In the genomic region with DNA sequence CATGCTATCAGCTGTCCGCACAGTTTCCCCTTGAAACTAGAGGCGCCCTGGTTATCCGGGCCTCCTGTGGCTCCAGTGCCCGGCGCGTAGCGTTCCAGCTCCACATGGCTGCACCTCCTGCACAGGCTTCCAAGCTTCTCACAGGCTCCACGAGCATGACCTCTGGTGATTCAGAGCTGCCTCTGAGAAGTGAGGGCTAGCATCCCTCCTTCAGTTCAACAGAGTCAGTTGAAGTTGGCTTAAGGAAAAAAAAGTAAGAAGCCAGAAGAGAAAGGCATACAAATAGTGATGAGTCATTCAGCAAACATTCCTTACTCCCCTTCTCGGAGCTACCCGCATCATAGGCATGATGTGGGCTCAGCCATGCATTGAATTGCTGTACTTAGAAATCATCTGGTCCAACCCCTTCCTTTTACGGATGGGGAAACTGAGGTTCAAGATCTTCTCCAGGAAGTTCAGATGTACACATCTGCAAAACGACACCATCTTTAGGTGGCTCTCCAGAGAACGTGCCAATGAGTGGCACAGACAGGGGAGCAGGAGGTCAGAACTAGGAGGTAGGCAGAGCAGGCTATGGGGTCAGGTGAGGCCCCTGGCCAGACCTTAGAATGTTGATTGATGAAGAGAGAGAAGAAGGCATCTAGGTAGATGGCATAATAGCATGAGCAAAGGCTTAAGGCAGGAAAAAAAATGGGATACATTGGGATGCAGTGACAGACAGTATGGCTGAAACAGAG, we compare ENCODE assay signal across 12 cellular contexts.
DNase-seq lines count a peak whose midpoint lies in the region; ATAC-seq and TF ChIP-seq lines count a peak whose summit lies in the region.
"Had no signal": no experiment of that assay in that cellular context is flagged by ENCODE, and none has a peak within 500 bp of the region (broad histone marks: within the 10 kb centered on the region; RNA-seq: fewer than 3 reads in every experiment).

No MANE protein-coding gene starts in this region.

- TF ChIP-seq CTCF in RWPE1 (conservative IDR thresholded peaks at IDR 0.05; ENCODE audit: low read depth) (no peak), fibroblast of the aortic adventitia (IDR thresholded peaks at IDR 0.05; ENCODE audit: insufficient read depth, low read length) (no peak), ascending aorta (IDR thresholded peaks at IDR 0.05) (no peak)

- H3K4me1 ChIP-seq in GM23248 (ENCODE audit: insufficient read depth) = peaks cover 4% of the 10 kb centered on the region; the same call in 1 of the 2 replicates
- H3K4me1 ChIP-seq in ascending aorta = no peaks in the 10 kb centered on the region
- H3K4me1 ChIP-seq: psoas muscle had no signal

- in situ Hi-C loops in GM23248 (cut with MboI) = no loop called here

- no peak overlapping the region for H3K27ac Mint-ChIP-seq in activated T-helper 1 cell treated with anti-CD3 and anti-CD28 coated beads, Interleukin-12 subunit alpha, Interleukin-12 subunit beta, Interleukin-2, Interleukin-4 antibody, amounts not matched to agents 30 ng/mL and 10 ng/mL and 1 ng/mL, durations not matched to agents 14 hours and 24 hours and 36 hours
- H3K27ac Mint-ChIP-seq: activated naive CD8-positive, alpha-beta T cell treated with anti-CD3 and anti-CD28 coated beads, Interleukin-2, amount 10 ng/mL, durations not matched to agents 7 days and 5 days had no signal

- no peaks in the 10 kb centered on the region for H3K9me2 ChIP-seq in GM23248 (ENCODE audit: insufficient read depth)

- no peaks in the 10 kb centered on the region for H3K79me2 ChIP-seq in GM23248 (ENCODE audit: insufficient read depth)

- no peak overlapping the region for H3K4me3 ChIP-seq in GM23248
- no peak overlapping the region for H3K4me3 ChIP-seq in fibroblast of the aortic adventitia (ENCODE audit: low read depth, low read length)
- no peak overlapping the region for H3K4me3 ChIP-seq in ascending aorta
- H3K4me3 ChIP-seq: psoas muscle had no signal

- peak; percentile 88 for DNase-seq in GM23248
- peak; percentile 76 for DNase-seq in RWPE1 (ENCODE audit: low spot score)
- DNase-seq in fibroblast of the aortic adventitia (ENCODE audit: low read depth) = peak; percentile 85
- peak; percentile 44 for DNase-seq in pulmonary artery endothelial cell (ENCODE audit: low read depth, low spot score)
- DNase-seq in activated T-helper 1 cell treated with anti-CD3 and anti-CD28 coated beads, Interleukin-12 subunit alpha, Interleukin-12 subunit beta, Interleukin-2, Interleukin-4 antibody, amounts not matched to agents 30 ng/mL and 10 ng/mL and 1 ng/mL, durations not matched to agents 14 hours and 24 hours and 36 hours (ENCODE audit: low spot score) = no peak
- no peak for DNase-seq in effector CD4-positive, alpha-beta T cell
- no peak for DNase-seq in ascending aorta (ENCODE audit: low spot score in 2 of 2)
- DNase-seq: activated CD4-positive, CD25-positive, alpha-beta regulatory T cell; activated naive CD8-positive, alpha-beta T cell treated with anti-CD3 and anti-CD28 coated beads, Interleukin-2, amount 10 ng/mL, durations not matched to agents 7 days and 5 days; NCI-H774; psoas muscle had no signal

- intact Hi-C loops in activated T-helper 1 cell treated with anti-CD3 and anti-CD28 coated beads, Interleukin-12 subunit alpha, Interleukin-12 subunit beta, Interleukin-2, Interleukin-4 antibody, amounts not matched to agents 30 ng/mL and 10 ng/mL and 1 ng/mL, durations not matched to agents 14 hours and 24 hours and 36 hours (cut with micrococcal nuclease) = no loop called here
- intact Hi-C loops in ascending aorta (cut with DNase I) = no loop called here

- 59 to 62% methylated on average over 13 of the region's 13 CpGs for WGBS in GM23248 (ENCODE audit: low coverage in 1 of 2, low lambda C conversion rate in 2 of 2, missing lambda C conversion rate in 2 of 2), 2 experiments

- H3F3A ChIP-seq in GM23248 (ENCODE audit: insufficient read depth) = no peaks in the 10 kb centered on the region; the same call in 1 of the 2 replicates

- no peaks in the 10 kb centered on the region for H3K4me1 Mint-ChIP-seq in activated T-helper 1 cell treated with anti-CD3 and anti-CD28 coated beads, Interleukin-12 subunit alpha, Interleukin-12 subunit beta, Interleukin-2, Interleukin-4 antibody, amounts not matched to agents 30 ng/mL and 10 ng/mL and 1 ng/mL, durations not matched to agents 14 hours and 24 hours and 36 hours (ENCODE audit: low read depth)

- H3K27me3 ChIP-seq in GM23248 (replicated peaks; ENCODE audit: insufficient read depth) (peaks cover 7% of the 10 kb centered on the region; the same call in 1 of the 2 replicates), ascending aorta (no peaks in the 10 kb centered on the region)

- POLR2A ChIA-PET in RWPE1 (lab: Yijun Ruan, JAX; ENCODE audit: low non-redundant PET) = no interaction called here

- H3K9me3 Mint-ChIP-seq in activated T-helper 1 cell treated with anti-CD3 and anti-CD28 coated beads, Interleukin-12 subunit alpha, Interleukin-12 subunit beta, Interleukin-2, Interleukin-4 antibody, amounts not matched to agents 30 ng/mL and 10 ng/mL and 1 ng/mL, durations not matched to agents 14 hours and 24 hours and 36 hours = no peaks in the 10 kb centered on the region
- H3K9me3 Mint-ChIP-seq: activated naive CD8-positive, alpha-beta T cell treated with anti-CD3 and anti-CD28 coated beads, Interleukin-2, amount 10 ng/mL, durations not matched to agents 7 days and 5 days had no signal

- CTCF ChIA-PET in RWPE1 (lab: Yijun Ruan, JAX) = interaction anchor here (0.6 kb wide), 1 partner anchor 27 kb away, joined by 3 read pairs; no protein-coding TSS in a partner anchor

- ATAC-seq in GM21526 (IDR thresholded peaks at IDR 0.05; ENCODE audit: low FRiP score, unreplicated experiment) = no peak
- ATAC-seq: psoas muscle had no signal

- no peaks in the 10 kb centered on the region for H4K20me1 ChIP-seq in GM23248 (ENCODE audit: insufficient read depth)

- H3K27ac ChIP-seq in GM23248 (no peak overlapping the region), RWPE1 (no peak overlapping the region), ascending aorta (no peak overlapping the region)
- H3K27ac ChIP-seq: psoas muscle had no signal

- H3K36me3 ChIP-seq in GM23248 (ENCODE audit: low read depth) = no peaks in the 10 kb centered on the region
- H3K36me3 ChIP-seq in ascending aorta = no peaks in the 10 kb centered on the region

- no peak overlapping the region for H3K4me3 Mint-ChIP-seq in activated T-helper 1 cell treated with anti-CD3 and anti-CD28 coated beads, Interleukin-12 subunit alpha, Interleukin-12 subunit beta, Interleukin-2, Interleukin-4 antibody, amounts not matched to agents 30 ng/mL and 10 ng/mL and 1 ng/mL, durations not matched to agents 14 hours and 24 hours and 36 hours
- H3K4me3 Mint-ChIP-seq: activated naive CD8-positive, alpha-beta T cell treated with anti-CD3 and anti-CD28 coated beads, Interleukin-2, amount 10 ng/mL, durations not matched to agents 7 days and 5 days had no signal

- H3K9me3 ChIP-seq in GM23248 (ENCODE audit: low read depth) = no peaks in the 10 kb centered on the region
- H3K9me3 ChIP-seq in ascending aorta = no peaks in the 10 kb centered on the region
- H3K9me3 ChIP-seq: psoas muscle had no signal

- no peak overlapping the region for H3K9ac ChIP-seq in GM23248

- no peak overlapping the region for H2AFZ ChIP-seq in GM23248

- peaks cover 2% of the 10 kb centered on the region for H3K27me3 Mint-ChIP-seq in activated T-helper 1 cell treated with anti-CD3 and anti-CD28 coated beads, Interleukin-12 subunit alpha, Interleukin-12 subunit beta, Interleukin-2, Interleukin-4 antibody, amounts not matched to agents 30 ng/mL and 10 ng/mL and 1 ng/mL, durations not matched to agents 14 hours and 24 hours and 36 hours (ENCODE audit: insufficient read depth)

- no peak overlapping the region for H3K4me2 ChIP-seq in GM23248 (ENCODE audit: unreplicated experiment)

- no peaks in the 10 kb centered on the region for H3K36me3 Mint-ChIP-seq in activated T-helper 1 cell treated with anti-CD3 and anti-CD28 coated beads, Interleukin-12 subunit alpha, Interleukin-12 subunit beta, Interleukin-2, Interleukin-4 antibody, amounts not matched to agents 30 ng/mL and 10 ng/mL and 1 ng/mL, durations not matched to agents 14 hours and 24 hours and 36 hours (ENCODE audit: low read depth)
- H3K36me3 Mint-ChIP-seq: activated naive CD8-positive, alpha-beta T cell treated with anti-CD3 and anti-CD28 coated beads, Interleukin-2, amount 10 ng/mL, durations not matched to agents 7 days and 5 days had no signal

Comparison
In these comparisons a context has a peak if more than half of its experiments do, and no peak if none do; other contexts are left out.
1. DNase-seq: peak in GM23248 (single experiment), RWPE1 (single experiment), fibroblast of the aortic adventitia (single experiment) and pulmonary artery endothelial cell (single experiment); none in activated T-helper 1 cell treated with anti-CD3 and anti-CD28 coated beads, Interleukin-12 subunit alpha, Interleukin-12 subunit beta, Interleukin-2, Interleukin-4 antibody, amounts not matched to agents 30 ng/mL and 10 ng/mL and 1 ng/mL, durations not matched to agents 14 hours and 24 hours and 36 hours (single experiment), effector CD4-positive, alpha-beta T cell (single experiment) and ascending aorta (0 of 2).